Comparison of ENCODE assay signal across 8 cellular contexts in genomic region chr16:56608876-56609462, GRCh38. TPM values are rescaled to one million over a fixed set of nuclear protein-coding genes. Genes with fewer than 3 reads are reported as not detected.
DNase-seq lines count a peak whose midpoint lies in the region; ATAC-seq and TF ChIP-seq lines count a peak whose summit lies in the region.

No MANE protein-coding gene starts in this region.

- no peak overlapping the region for H2AFZ ChIP-seq in OCI-LY1 (ENCODE audit: low read length)

- POLR2A ChIA-PET in naive thymus-derived CD4-positive, alpha-beta T cell (lab: Charles Lee): interaction anchor here (0.7 to 4.8 kb wide), 11 partner anchors 14 to 100 kb away, joined by 3 to 23 read pairs (median 4); partner anchors contain the start of genes MT1F and MT1X

- DNase-seq in GM12865 (ENCODE audit: low read depth) (no peak), cortex of kidney (lab: John Stamatoyannopoulos, UW) (no peak), dedifferentiated amniotic fluid mesenchymal stem cell (ENCODE audit: extremely low spot score) (no peak), middle frontal gyrus (ENCODE audit: extremely low spot score, low spot score) (no peak)
- DNase-seq in naive thymus-derived CD4-positive, alpha-beta T cell: peak in 2 of 9 donors; percentile 27 to 29

- no peaks in the 10 kb centered on the region for H3K79me2 ChIP-seq in OCI-LY1 (ENCODE audit: insufficient read depth, low read length)

- H3K27me3 Mint-ChIP-seq in naive thymus-derived CD4-positive, alpha-beta T cell: no peaks in the 10 kb centered on the region

- H3K27ac ChIP-seq in OCI-LY1 (ENCODE audit: low read depth, low read length, poor library complexity, severe bottlenecking): no peak overlapping the region
- peak overlapping the region; percentile 81 for H3K27ac ChIP-seq in duodenal mucosa (ENCODE audit: low read depth, low read length)
- peak overlapping the region; percentile 94 for H3K27ac ChIP-seq in naive thymus-derived CD4-positive, alpha-beta T cell (ENCODE audit: low read depth, low read length)

- H3K27me3 ChIP-seq in OCI-LY1 (ENCODE audit: insufficient read depth, low read length) (no peaks in the 10 kb centered on the region), duodenal mucosa (ENCODE audit: control insufficient read depth in 1 of 2, insufficient read depth in 2 of 2, low read length in 2 of 2) (no peaks in the 10 kb centered on the region)
- H3K27me3 ChIP-seq in naive thymus-derived CD4-positive, alpha-beta T cell (ENCODE audit: control insufficient read depth in 2 of 2, insufficient read depth in 2 of 2, low read length in 2 of 2): no peaks in the 10 kb centered on the region

- peak overlapping the region; percentile 85 to 100 (median 96) for H3K4me3 Mint-ChIP-seq in naive thymus-derived CD4-positive, alpha-beta T cell

- CTCF ChIA-PET in naive thymus-derived CD4-positive, alpha-beta T cell (lab: Charles Lee): interaction anchor here (1.0 to 2.6 kb wide), 4 partner anchors 15 to 93 kb away, joined by 3 to 10 read pairs (median 4); partner anchors contain the start of gene MT1H

- peak overlapping the region; percentile 98 for H3K4me2 ChIP-seq in OCI-LY1 (ENCODE audit: low read length)

- intact Hi-C loops in naive thymus-derived CD4-positive, alpha-beta T cell (cut with micrococcal nuclease): loop anchor here (1.0 to 5.0 kb wide), 18 partner anchors 8 to 1520 kb away; partner anchors contain the start of genes MT1E (in 2 of the 2), MT1X (in 2 of the 2), AMFR (in 1 of the 2) and CFAP20 (in 1 of the 2)

- peak overlapping the region; percentile 69 for H3K4me3 ChIP-seq in GM12865 (ENCODE audit: low read depth, low read length)
- H3K4me3 ChIP-seq in OCI-LY1 (ENCODE audit: low read depth, low read length, poor library complexity, severe bottlenecking): peak overlapping the region; percentile 68
- H3K4me3 ChIP-seq in duodenal mucosa (ENCODE audit: low read depth in 1 of 2, low read length in 2 of 2): peak overlapping the region; percentile 85 to 95
- H3K4me3 ChIP-seq in naive thymus-derived CD4-positive, alpha-beta T cell (ENCODE audit: low read length): peak overlapping the region; percentile 97

- no peaks in the 10 kb centered on the region for H3K9me3 Mint-ChIP-seq in naive thymus-derived CD4-positive, alpha-beta T cell

- ATAC-seq in naive thymus-derived CD4-positive, alpha-beta T cell: no peak
- ATAC-seq in HG02870 (IDR thresholded peaks at IDR 0.05; ENCODE audit: unreplicated experiment): no peak

- H3K9ac ChIP-seq in OCI-LY1 (ENCODE audit: low read length): peak overlapping the region; percentile 65
- peak overlapping the region; percentile 81 to 89 for H3K9ac ChIP-seq in duodenal mucosa (ENCODE audit: low read depth in 1 of 2, low read length in 2 of 2)

- H4K20me1 ChIP-seq in OCI-LY1 (ENCODE audit: insufficient read depth, low read length): no peaks in the 10 kb centered on the region

- H3K9me3 ChIP-seq in OCI-LY1 (ENCODE audit: low read length): no peaks in the 10 kb centered on the region
- H3K9me3 ChIP-seq in duodenal mucosa (ENCODE audit: control insufficient read depth in 1 of 2, low read length in 2 of 2): no peaks in the 10 kb centered on the region
- no peaks in the 10 kb centered on the region for H3K9me3 ChIP-seq in naive thymus-derived CD4-positive, alpha-beta T cell (ENCODE audit: control insufficient read depth in 2 of 3, low read length in 3 of 3)

- H3K9me2 ChIP-seq in OCI-LY1 (ENCODE audit: low read depth, low read length): no peaks in the 10 kb centered on the region

- H3K4me1 Mint-ChIP-seq in naive thymus-derived CD4-positive, alpha-beta T cell: peaks cover 35 to 55% (median 47%) of the 10 kb centered on the region in 7 donors

- H3K4me1 ChIP-seq in OCI-LY1 (ENCODE audit: insufficient read depth, low read length, severe bottlenecking) (peaks cover 28% of the 10 kb centered on the region), duodenal mucosa (ENCODE audit: control insufficient read depth in 1 of 2, insufficient read depth in 2 of 2, low read length in 2 of 2) (peaks cover 19 to 44% of the 10 kb centered on the region in 2 donors)
- H3K4me1 ChIP-seq in naive thymus-derived CD4-positive, alpha-beta T cell (ENCODE audit: control insufficient read depth in 2 of 2, insufficient read depth in 2 of 2, low read length in 2 of 2): peaks cover 29 to 34% of the 10 kb centered on the region in 2 donors

- no peaks in the 10 kb centered on the region for H3K36me3 ChIP-seq in OCI-LY1 (ENCODE audit: insufficient read depth, low read length)
- H3K36me3 ChIP-seq in duodenal mucosa (ENCODE audit: control insufficient read depth in 1 of 2, insufficient read depth in 2 of 2, low read length in 2 of 2): no peaks in the 10 kb centered on the region
- H3K36me3 ChIP-seq in naive thymus-derived CD4-positive, alpha-beta T cell (ENCODE audit: control insufficient read depth in 2 of 3, insufficient read depth in 3 of 3, low read length in 3 of 3): no peaks in the 10 kb centered on the region

- no peaks in the 10 kb centered on the region for H3F3A ChIP-seq in OCI-LY1 (ENCODE audit: insufficient read depth, low read length)

- peaks cover 0 to 5% (median 0%) of the 10 kb centered on the region in 5 donors for H3K36me3 Mint-ChIP-seq in naive thymus-derived CD4-positive, alpha-beta T cell

- peak overlapping the region; percentile 85 to 99 (median 93) for H3K27ac Mint-ChIP-seq in naive thymus-derived CD4-positive, alpha-beta T cell

- TF ChIP-seq CTCF in GM12865 (IDR thresholded peaks at IDR 0.05; ENCODE audit: insufficient read depth, low read depth, low read length, missing control alignments): no peak
- TF ChIP-seq CTCF in OCI-LY1 (IDR thresholded peaks at IDR 0.05; ENCODE audit: low read length): no peak

RNA-seq across cellular contexts. Expression of gene MT2A, which starts 0.6 kb away (rescaled TPM):
- 100 to 1,000 TPM in 1 of 5 experiments, 10 to 100 TPM in 4; 15.0 to 435 (median 32.8) TPM for total RNA-seq in naive thymus-derived CD4-positive, alpha-beta T cell
- 100 to 1,000 TPM; 113 to 168 TPM for polyA plus RNA-seq in naive thymus-derived CD4-positive, alpha-beta T cell

RNA-seq across cellular contexts. Expression of gene MT1E, which starts 16.6 kb away (rescaled TPM):
- total RNA-seq in naive thymus-derived CD4-positive, alpha-beta T cell: 100 to 1,000 TPM in 1 of 5 experiments, 1 to 10 TPM in 1, under 1 TPM in 2, not detected in 1; 0.45 to 166 (median 2.5) TPM
- polyA plus RNA-seq in naive thymus-derived CD4-positive, alpha-beta T cell: 1 to 10 TPM; 3.5 to 5.2 TPM

RNA-seq across cellular contexts. Expression of gene MT3, which starts 19.6 kb away (rescaled TPM):
- 1 to 10 TPM in 2 of 5 experiments, under 1 TPM in 1, not detected in 2; 0.76 to 4.0 (median 1.5) TPM for total RNA-seq in naive thymus-derived CD4-positive, alpha-beta T cell
- 1 to 10 TPM; 3.8 to 4.5 TPM for polyA plus RNA-seq in naive thymus-derived CD4-positive, alpha-beta T cell

RNA-seq across cellular contexts. Expression of gene MT1M, which starts 23.5 kb away (rescaled TPM):
- total RNA-seq in naive thymus-derived CD4-positive, alpha-beta T cell: not detected
- polyA plus RNA-seq in naive thymus-derived CD4-positive, alpha-beta T cell: not detected

RNA-seq across cellular contexts. Expression of gene MT1A, which starts 29.5 kb away (rescaled TPM):
- total RNA-seq in naive thymus-derived CD4-positive, alpha-beta T cell: under 1 TPM in 1 of 5 experiments, not detected in 4; 0.92 TPM
- not detected for polyA plus RNA-seq in naive thymus-derived CD4-positive, alpha-beta T cell
